8 cellular contexts compared by ENCODE assay signal in genomic region chr2:54329482-54330225, GRCh38.
DNase-seq lines count a peak whose midpoint lies in the region; ATAC-seq lines count a peak whose summit lies in the region.

No MANE protein-coding gene starts in this region.

- DNase-seq in NCI-H2227 treated with DMSO at 0.1 percent for 48 hours (lab: John Stamatoyannopoulos, UW) (peak; percentile 35), COLO829 (ENCODE audit: low spot score) (no peak)
- DNase-seq in natural killer cell treated with Interleukin-12 subunit alpha and Interleukin-12 subunit beta and Interleukin-15 and Interleukin-18, amount 100 ng/mL, for 72 hours (ENCODE audit: low spot score), result no peak
- DNase-seq in activated CD8-positive, alpha-beta memory T cell treated with anti-CD3 and anti-CD28 coated beads, Interleukin-2, amount 50 U/mL, for 4 hours, result no peak

- ATAC-seq in natural killer cell treated with Interleukin-12 subunit alpha and Interleukin-12 subunit beta and Interleukin-15 and Interleukin-18, amount 100 ng/mL, for 72 hours, result no peak
- ATAC-seq in HG03139 (IDR thresholded peaks at IDR 0.05; ENCODE audit: unreplicated experiment) (no peak), GM18858 (IDR thresholded peaks at IDR 0.05; ENCODE audit: unreplicated experiment) (no peak)

- no peaks in the 10 kb centered on the region for H3K36me3 Mint-ChIP-seq in dendritic cell treated with granulocyte-macrophage colony-stimulating factor and Interleukin-4, amounts not matched to agents 40 ng/mL and 50 ng/mL, for 4 days (ENCODE audit: low read depth)
- H3K36me3 Mint-ChIP-seq in natural killer cell treated with Interleukin-12 subunit alpha and Interleukin-12 subunit beta and Interleukin-15 and Interleukin-18, amount 100 ng/mL, for 72 hours, result no peaks in the 10 kb centered on the region

- peak overlapping the region; percentile 80 for H3K4me3 Mint-ChIP-seq in dendritic cell treated with granulocyte-macrophage colony-stimulating factor and Interleukin-4, amounts not matched to agents 40 ng/mL and 50 ng/mL, for 4 days
- H3K4me3 Mint-ChIP-seq in natural killer cell treated with Interleukin-12 subunit alpha and Interleukin-12 subunit beta and Interleukin-15 and Interleukin-18, amount 100 ng/mL, for 72 hours, result peak overlapping the region; percentile 81

- H3K4me3 ChIP-seq in GM08714 (ENCODE audit: low read length), result peak overlapping the region; percentile 50; the same call in 1 of the 2 replicates

- intact Hi-C loops in dendritic cell treated with granulocyte-macrophage colony-stimulating factor and Interleukin-4, amounts not matched to agents 40 ng/mL and 50 ng/mL, for 4 days (cut with micrococcal nuclease), result no loop called here

- peaks cover 4% of the 10 kb centered on the region for H3K9me3 Mint-ChIP-seq in dendritic cell treated with granulocyte-macrophage colony-stimulating factor and Interleukin-4, amounts not matched to agents 40 ng/mL and 50 ng/mL, for 4 days
- no peaks in the 10 kb centered on the region for H3K9me3 Mint-ChIP-seq in natural killer cell treated with Interleukin-12 subunit alpha and Interleukin-12 subunit beta and Interleukin-15 and Interleukin-18, amount 100 ng/mL, for 72 hours

- H3K27me3 Mint-ChIP-seq in dendritic cell treated with granulocyte-macrophage colony-stimulating factor and Interleukin-4, amounts not matched to agents 40 ng/mL and 50 ng/mL, for 4 days, result peaks cover 32% of the 10 kb centered on the region
- peaks cover 20 to 39% of the 10 kb centered on the region in 2 donors for H3K27me3 Mint-ChIP-seq in natural killer cell treated with Interleukin-12 subunit alpha and Interleukin-12 subunit beta and Interleukin-15 and Interleukin-18, amount 100 ng/mL, for 72 hours

- H3K4me1 Mint-ChIP-seq in dendritic cell treated with granulocyte-macrophage colony-stimulating factor and Interleukin-4, amounts not matched to agents 40 ng/mL and 50 ng/mL, for 4 days (ENCODE audit: low read depth), result peaks cover 13% of the 10 kb centered on the region
- peaks cover 11 to 13% of the 10 kb centered on the region in 2 donors for H3K4me1 Mint-ChIP-seq in natural killer cell treated with Interleukin-12 subunit alpha and Interleukin-12 subunit beta and Interleukin-15 and Interleukin-18, amount 100 ng/mL, for 72 hours (ENCODE audit: low read depth in 2 of 2)

- H3K27ac Mint-ChIP-seq in dendritic cell treated with granulocyte-macrophage colony-stimulating factor and Interleukin-4, amounts not matched to agents 40 ng/mL and 50 ng/mL, for 4 days, result no peak overlapping the region
- H3K27ac Mint-ChIP-seq in natural killer cell treated with Interleukin-12 subunit alpha and Interleukin-12 subunit beta and Interleukin-15 and Interleukin-18, amount 100 ng/mL, for 72 hours, result no peak overlapping the region
